ENCODE assay signal across 13 cellular contexts in the genomic region with DNA sequence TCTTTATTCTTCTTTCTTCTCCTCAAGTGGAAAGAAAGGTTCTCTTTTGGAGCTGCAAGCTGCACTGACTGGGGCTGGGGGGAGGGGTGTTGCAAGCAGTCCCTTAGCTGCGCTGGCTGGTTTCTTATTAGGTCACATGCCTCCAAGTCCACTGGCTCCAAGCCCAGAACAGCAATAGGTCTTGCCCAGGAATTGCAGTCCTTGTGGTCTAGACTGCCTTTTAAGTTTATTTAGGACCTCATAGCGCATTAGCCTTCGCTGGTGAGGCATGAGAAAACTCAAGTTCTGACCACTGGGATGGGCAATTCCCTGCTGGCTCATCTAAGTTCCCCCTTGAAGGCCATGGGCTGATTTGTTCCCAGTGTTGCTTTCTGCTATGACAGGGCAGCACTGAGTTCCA.
DNase-seq lines count a peak whose midpoint lies in the region; ATAC-seq, FAIRE-seq and TF ChIP-seq lines count a peak whose summit lies in the region.
"Had no signal": no experiment of that assay in that cellular context is flagged by ENCODE, and none has a peak within 500 bp of the region (broad histone marks: within the 10 kb centered on the region; RNA-seq: fewer than 3 reads in every experiment).

No MANE protein-coding gene starts in this region.

- H3K9me3 Mint-ChIP-seq in astrocyte (ENCODE audit: unreplicated experiment): no peaks in the 10 kb centered on the region
- H3K9me3 Mint-ChIP-seq in naive thymus-derived CD8-positive, alpha-beta T cell: peaks cover 0 to 4% (median 0%) of the 10 kb centered on the region in 9 donors
- H3K9me3 Mint-ChIP-seq: activated CD8-positive, alpha-beta T cell treated with anti-CD3 and anti-CD28 coated beads for 36 hours; activated naive CD4-positive, alpha-beta T cell treated with anti-CD3 and anti-CD28 coated beads, Interleukin-2, amount 50 U/mL, for 24 hours had no signal

- peak; percentile 34 for FAIRE-seq in astrocyte (lab: Jason Lieb, UNC)
- FAIRE-seq: K562 had no signal

- DNase-seq in AG10803 (ENCODE audit: low read depth) (peak; percentile 33), HK-2 (ENCODE audit: unreplicated experiment) (peak; percentile 81), astrocyte (ENCODE audit: low read depth) (peak; percentile 100), islet precursor cell (peak; percentile 53), foreskin keratinocyte (no peak)
- DNase-seq in naive thymus-derived CD8-positive, alpha-beta T cell: no peak
- DNase-seq: activated CD8-positive, alpha-beta T cell treated with anti-CD3 and anti-CD28 coated beads for 36 hours; DND-41; NCI-H524 had no signal

- no peaks in the 10 kb centered on the region for H3K27me3 Mint-ChIP-seq in astrocyte (ENCODE audit: low read depth, unreplicated experiment)
- H3K27me3 Mint-ChIP-seq in naive thymus-derived CD8-positive, alpha-beta T cell: peaks cover 0 to 20% (median 6%) of the 10 kb centered on the region in 5 donors
- H3K27me3 Mint-ChIP-seq: activated CD8-positive, alpha-beta T cell treated with anti-CD3 and anti-CD28 coated beads for 36 hours had no signal

- H3K27me3 ChIP-seq in astrocyte (ENCODE audit: insufficient read depth, low read length): no peaks in the 10 kb centered on the region
- H3K27me3 ChIP-seq in foreskin keratinocyte: no peaks in the 10 kb centered on the region

- peak overlapping the region; percentile 22 for H3K9ac ChIP-seq in astrocyte (ENCODE audit: low read length)

- ATAC-seq in HG03442 (IDR thresholded peaks at IDR 0.05; ENCODE audit: unreplicated experiment) (no peak), foreskin keratinocyte (no peak), HG03520 (IDR thresholded peaks at IDR 0.05; ENCODE audit: unreplicated experiment) (no peak)
- no peak for ATAC-seq in naive thymus-derived CD8-positive, alpha-beta T cell
- ATAC-seq: activated CD8-positive, alpha-beta T cell treated with anti-CD3 and anti-CD28 coated beads for 36 hours; K562 had no signal

- H3K27ac ChIP-seq in astrocyte (ENCODE audit: low read depth, low read length) (peak overlapping the region; percentile 44), foreskin keratinocyte (no peak overlapping the region)

- H4K20me1 ChIP-seq in astrocyte (ENCODE audit: insufficient read depth, low read length): no peaks in the 10 kb centered on the region

- H3K4me1 ChIP-seq in astrocyte (ENCODE audit: insufficient read depth, low read length) (peaks cover 13% of the 10 kb centered on the region), foreskin keratinocyte (no peaks in the 10 kb centered on the region)

- no peaks in the 10 kb centered on the region for H3K9me3 ChIP-seq in astrocyte (ENCODE audit: insufficient read depth, low read depth, low read length)

- TF ChIP-seq CTCF in AG10803 (conservative IDR thresholded peaks at IDR 0.05; ENCODE audit: low read length) (no peak), astrocyte (IDR thresholded peaks at IDR 0.05; ENCODE audit: insufficient read depth, low read depth, low read length) (no peak), foreskin keratinocyte (conservative IDR thresholded peaks at IDR 0.05) (no peak)

- no peak overlapping the region for H3K4me3 Mint-ChIP-seq in astrocyte (ENCODE audit: unreplicated experiment)
- no peak overlapping the region for H3K4me3 Mint-ChIP-seq in naive thymus-derived CD8-positive, alpha-beta T cell
- H3K4me3 Mint-ChIP-seq: activated CD8-positive, alpha-beta T cell treated with anti-CD3 and anti-CD28 coated beads for 36 hours; activated naive CD4-positive, alpha-beta T cell treated with anti-CD3 and anti-CD28 coated beads, Interleukin-2, amount 50 U/mL, for 24 hours had no signal

- H3K4me3 ChIP-seq in AG10803 (ENCODE audit: low read length): no peak overlapping the region
- no peak overlapping the region for H3K4me3 ChIP-seq in astrocyte (ENCODE audit: insufficient read depth, low read depth, low read length)
- H3K4me3 ChIP-seq: K562 had no signal

- H3K4me2 ChIP-seq in astrocyte (ENCODE audit: low read length): peak overlapping the region; percentile 59

- peaks cover 31% of the 10 kb centered on the region for H3K4me1 Mint-ChIP-seq in astrocyte (ENCODE audit: low read depth, unreplicated experiment)
- no peaks in the 10 kb centered on the region for H3K4me1 Mint-ChIP-seq in naive thymus-derived CD8-positive, alpha-beta T cell
- H3K4me1 Mint-ChIP-seq: activated naive CD4-positive, alpha-beta T cell treated with anti-CD3 and anti-CD28 coated beads, Interleukin-2, amount 50 U/mL, for 24 hours had no signal

- POLR2A ChIA-PET in naive thymus-derived CD8-positive, alpha-beta T cell (lab: Charles Lee): no interaction called here

- H3K79me2 ChIP-seq in astrocyte (ENCODE audit: insufficient read depth, low read length): no peaks in the 10 kb centered on the region

- no peaks in the 10 kb centered on the region for H3K36me3 Mint-ChIP-seq in astrocyte (ENCODE audit: low read depth, unreplicated experiment)
- H3K36me3 Mint-ChIP-seq in naive thymus-derived CD8-positive, alpha-beta T cell: no peaks in the 10 kb centered on the region
- H3K36me3 Mint-ChIP-seq: activated naive CD4-positive, alpha-beta T cell treated with anti-CD3 and anti-CD28 coated beads, Interleukin-2, amount 50 U/mL, for 24 hours had no signal

- no peak overlapping the region for H2AFZ ChIP-seq in astrocyte (ENCODE audit: low read depth, low read length)

- H3K36me3 ChIP-seq in astrocyte (ENCODE audit: insufficient read depth, low read length): no peaks in the 10 kb centered on the region

- peak overlapping the region; percentile 72 for H3K27ac Mint-ChIP-seq in astrocyte (ENCODE audit: unreplicated experiment)
- no peak overlapping the region for H3K27ac Mint-ChIP-seq in naive thymus-derived CD8-positive, alpha-beta T cell
- H3K27ac Mint-ChIP-seq: activated CD8-positive, alpha-beta T cell treated with anti-CD3 and anti-CD28 coated beads for 36 hours; activated naive CD4-positive, alpha-beta T cell treated with anti-CD3 and anti-CD28 coated beads, Interleukin-2, amount 50 U/mL, for 24 hours had no signal

Comparison
In these comparisons a context has a peak if more than half of its experiments do, and no peak if none do; other contexts are left out.
1. DNase-seq: peak in AG10803 (single experiment), HK-2 (single experiment), astrocyte (single experiment) and islet precursor cell (single experiment); none in foreskin keratinocyte (0 of 2) and naive thymus-derived CD8-positive, alpha-beta T cell (0 of 10).